9 cellular contexts compared by ENCODE assay signal in the genomic region with DNA sequence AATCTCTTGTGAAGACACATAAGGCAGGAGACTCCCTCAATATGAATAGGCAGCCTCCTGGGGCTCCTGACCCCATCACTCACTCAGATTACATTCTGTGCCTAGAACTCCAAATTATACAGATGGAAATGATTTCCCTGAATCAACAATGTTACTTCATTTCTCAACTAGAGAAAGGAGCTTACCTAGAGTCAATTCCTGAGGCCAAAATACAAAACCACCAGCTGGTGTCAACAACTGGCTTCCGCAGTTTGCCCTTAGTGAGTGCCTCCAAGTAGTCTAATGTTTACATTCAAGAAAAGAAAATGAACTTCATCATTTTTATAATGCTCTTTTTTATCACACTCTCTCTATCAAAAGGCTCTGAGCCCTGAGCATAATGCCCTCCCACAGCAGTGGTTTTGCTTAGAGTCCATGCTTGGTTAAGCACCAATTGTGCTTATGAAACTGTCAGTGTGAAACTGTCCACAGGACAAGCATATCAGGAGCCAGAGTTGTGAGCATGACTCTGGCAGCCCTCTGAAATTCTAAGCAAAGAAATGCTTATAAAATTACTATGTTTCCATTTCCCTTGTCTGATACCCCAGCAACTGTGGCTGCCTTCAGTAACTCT.
DNase-seq lines count a peak whose midpoint lies in the region; ATAC-seq, FAIRE-seq and TF ChIP-seq lines count a peak whose summit lies in the region.
"Had no signal": no experiment of that assay in that cellular context is flagged by ENCODE, and none has a peak within 500 bp of the region (broad histone marks: within the 10 kb centered on the region; RNA-seq: fewer than 3 reads in every experiment).

No MANE protein-coding gene starts in this region.

- intact Hi-C loops in CD4-positive, alpha-beta memory T cell (cut with micrococcal nuclease): no loop called here

- no peak overlapping the region for H3K4me3 ChIP-seq in CD4-positive, alpha-beta memory T cell (ENCODE audit: low read length in 2 of 2)

- H3K27ac ChIP-seq in CD4-positive, alpha-beta memory T cell (ENCODE audit: low read depth, low read length): no peak overlapping the region

- CTCF ChIA-PET in CD4-positive, alpha-beta memory T cell (lab: Charles Lee; ENCODE audit: partially characterized antibody): no interaction called here

- peaks cover 16% of the 10 kb centered on the region for H3K4me1 Mint-ChIP-seq in type B pancreatic cell (ENCODE audit: unreplicated experiment)
- no peaks in the 10 kb centered on the region for H3K4me1 Mint-ChIP-seq in CD4-positive, alpha-beta memory T cell

- no peak for TF ChIP-seq CTCF in type B pancreatic cell (conservative IDR thresholded peaks at IDR 0.05)

- peak; percentile 99 for ATAC-seq in HG03432 (IDR thresholded peaks at IDR 0.05; ENCODE audit: unreplicated experiment)

- no peak overlapping the region for H3K4me3 Mint-ChIP-seq in type B pancreatic cell
- H3K4me3 Mint-ChIP-seq in CD4-positive, alpha-beta memory T cell: no peak overlapping the region

- H3K9me3 ChIP-seq in CD4-positive, alpha-beta memory T cell (ENCODE audit: control insufficient read depth in 1 of 2, low read length in 2 of 2): no peaks in the 10 kb centered on the region

- DNase-seq in GM19239 (ENCODE audit: insufficient read length, low spot score): no peak
- DNase-seq in H4 (ENCODE audit: low spot score): peak; percentile 43
- peak; percentile 56 for DNase-seq in retina
- no peak for DNase-seq in type B pancreatic cell (ENCODE audit: extremely low spot score, unreplicated experiment)
- no peak for DNase-seq in activated naive CD4-positive, alpha-beta T cell treated with Interleukin-2 at 50 U/mL for 16 hours
- DNase-seq in CD4-positive, alpha-beta memory T cell: no peak
- DNase-seq: glutamatergic neuron, MM.1S had no signal

- H3K4me1 ChIP-seq in CD4-positive, alpha-beta memory T cell (ENCODE audit: insufficient read depth, low read length): no peaks in the 10 kb centered on the region

- POLR2A ChIA-PET in CD4-positive, alpha-beta memory T cell (lab: Charles Lee; ENCODE audit: partially characterized antibody): no interaction called here

- H3K27ac Mint-ChIP-seq in type B pancreatic cell: no peak overlapping the region
- H3K27ac Mint-ChIP-seq in CD4-positive, alpha-beta memory T cell: no peak overlapping the region

- no peaks in the 10 kb centered on the region for H3K9me3 Mint-ChIP-seq in type B pancreatic cell
- H3K9me3 Mint-ChIP-seq in CD4-positive, alpha-beta memory T cell: peaks cover 3 to 20% (median 5%) of the 10 kb centered on the region in 8 donors

- H3K36me3 Mint-ChIP-seq in type B pancreatic cell: no peaks in the 10 kb centered on the region
- no peaks in the 10 kb centered on the region for H3K36me3 Mint-ChIP-seq in CD4-positive, alpha-beta memory T cell

- H3K27me3 ChIP-seq in CD4-positive, alpha-beta memory T cell (ENCODE audit: insufficient read depth, low read length): no peaks in the 10 kb centered on the region

- peak; percentile 37 for FAIRE-seq in GM19239 (lab: Jason Lieb, UNC)

- H3K27me3 Mint-ChIP-seq in type B pancreatic cell: peaks cover 4% of the 10 kb centered on the region
- peaks cover 0 to 1% of the 10 kb centered on the region in 2 donors for H3K27me3 Mint-ChIP-seq in CD4-positive, alpha-beta memory T cell

- H3K36me3 ChIP-seq in CD4-positive, alpha-beta memory T cell (ENCODE audit: insufficient read depth, low read length): no peaks in the 10 kb centered on the region

Comparison
In these comparisons a context has a peak if more than half of its experiments do, and no peak if none do; other contexts are left out.
1. DNase-seq: peak in H4 (single experiment) and retina (single experiment); none in GM19239 (single experiment), type B pancreatic cell (single experiment), activated naive CD4-positive, alpha-beta T cell treated with Interleukin-2 at 50 U/mL for 16 hours (single experiment) and CD4-positive, alpha-beta memory T cell (0 of 5).